In the genomic region with DNA sequence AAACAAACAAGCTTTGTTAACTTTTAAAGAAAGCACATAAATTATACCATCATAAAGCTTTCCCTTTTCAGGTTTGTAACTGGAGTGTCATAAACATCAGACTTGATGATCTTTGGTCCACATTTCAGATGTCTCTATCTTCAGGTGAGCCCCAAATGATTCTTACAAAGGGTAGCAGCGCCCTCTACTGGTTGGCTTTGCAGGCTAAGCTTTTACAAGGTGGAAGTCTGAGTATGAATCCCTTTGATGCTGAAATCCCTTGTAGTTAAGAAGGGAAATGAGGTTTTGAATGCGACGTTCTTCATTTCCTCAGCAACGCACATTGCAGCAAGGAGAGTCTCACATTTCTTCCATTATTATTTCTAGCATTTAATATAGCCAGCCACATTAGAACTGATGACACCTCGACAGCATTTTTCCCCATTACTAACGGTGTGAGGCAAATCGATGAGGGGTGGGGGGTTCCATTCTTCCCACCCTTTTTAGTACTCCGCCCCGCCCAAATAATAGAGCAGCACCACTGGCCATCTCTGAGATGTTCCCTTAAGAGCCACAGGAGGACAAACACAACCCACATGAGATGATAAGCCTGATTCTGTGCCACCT, we compare ENCODE assay signal across 9 cellular contexts.
DNase-seq lines count a peak whose midpoint lies in the region; ATAC-seq and TF ChIP-seq lines count a peak whose summit lies in the region.
"Had no signal": no experiment of that assay in that cellular context is flagged by ENCODE, and none has a peak within 500 bp of the region (broad histone marks: within the 10 kb centered on the region; RNA-seq: fewer than 3 reads in every experiment).

No MANE protein-coding gene starts in this region.

- no peak overlapping the region for H2AFZ ChIP-seq in SU-DHL-6 (ENCODE audit: low read depth, low read length, severe bottlenecking)

- 0 out of 2 replicates have a peak, but pooled peaks cover 2% of the 10 kb centered on the region for H3K9me3 ChIP-seq in SU-DHL-6 (ENCODE audit: insufficient read depth, low read length)

- H3F3A ChIP-seq in SU-DHL-6 (ENCODE audit: insufficient read depth), result no peaks in the 10 kb centered on the region

- no peak overlapping the region for H3K9ac ChIP-seq in SU-DHL-6 (ENCODE audit: low read length)
- H3K9ac ChIP-seq: BLaER1 treated with 17β-estradiol and CSF1 and Interleukin-3, amounts not matched to agents 10 nM and 100 nM had no signal

- no peaks in the 10 kb centered on the region for H3K9me2 ChIP-seq in SU-DHL-6 (replicated peaks; ENCODE audit: insufficient read depth, low read length)

- ATAC-seq in activated CD4-positive, CD25-positive, alpha-beta regulatory T cell treated with anti-CD3 and anti-CD28 coated beads, Interleukin-2, amount 50 U/mL, for 24 hours, result no peak
- peak; percentile 95 for ATAC-seq in HG02759 (IDR thresholded peaks at IDR 0.05; ENCODE audit: unreplicated experiment)

- H4K20me1 ChIP-seq in SU-DHL-6 (ENCODE audit: low read depth, low read length), result no peaks in the 10 kb centered on the region
- H4K20me1 ChIP-seq: BLaER1 treated with 17β-estradiol and CSF1 and Interleukin-3, amounts not matched to agents 10 nM and 100 nM had no signal

- peak; percentile 38 for DNase-seq in activated CD4-positive, CD25-positive, alpha-beta regulatory T cell treated with anti-CD3 and anti-CD28 coated beads, Interleukin-2, amount 50 U/mL, for 16 hours (ENCODE audit: low read depth, low spot score)
- DNase-seq in NCI-H128 (lab: John Stamatoyannopoulos, UW; ENCODE audit: unreplicated experiment) (peak; percentile 6), amygdala (lab: John Stamatoyannopoulos, UW) (peak in 49 of 56 donors; percentile 0 to 86 (median 27)), hypothalamus (lab: John Stamatoyannopoulos, UW) (peak in 41 of 51 donors; percentile 0 to 74 (median 28))
- peak; percentile 26 to 75 for DNase-seq in stimulated activated CD4-positive, alpha-beta T cell treated with anti-CD3 and anti-CD28 coated beads, Interleukin-12 subunit alpha, Interleukin-12 subunit beta, amount 100 ng/mL, for 24 hours (ENCODE audit: low read depth in 2 of 2)

- H3K27me3 ChIP-seq in SU-DHL-6 (ENCODE audit: low read length), result no peaks in the 10 kb centered on the region
- H3K27me3 ChIP-seq: BLaER1 treated with 17β-estradiol and CSF1 and Interleukin-3, amounts not matched to agents 10 nM and 100 nM had no signal

- no peaks in the 10 kb centered on the region for H3K79me2 ChIP-seq in SU-DHL-6 (ENCODE audit: insufficient read depth, low read length)

- peak; percentile 85 for TF ChIP-seq CTCF in SU-DHL-6 (IDR thresholded peaks at IDR 0.05; ENCODE audit: insufficient read depth, low read length, poor library complexity, severe bottlenecking)

- no peak overlapping the region for H3K4me3 ChIP-seq in SU-DHL-6 (ENCODE audit: insufficient read depth, low read length, poor library complexity, severe bottlenecking)
- H3K4me3 ChIP-seq: BLaER1 treated with 17β-estradiol and CSF1 and Interleukin-3, amounts not matched to agents 10 nM and 100 nM had no signal

- no peak overlapping the region for H3K4me2 ChIP-seq in SU-DHL-6 (ENCODE audit: low read depth, low read length, poor library complexity, severe bottlenecking)
- H3K4me2 ChIP-seq: BLaER1 treated with 17β-estradiol and CSF1 and Interleukin-3, amounts not matched to agents 10 nM and 100 nM had no signal

- H3K36me3 ChIP-seq in SU-DHL-6 (ENCODE audit: low read length), result no peaks in the 10 kb centered on the region
- H3K36me3 ChIP-seq: BLaER1 treated with 17β-estradiol and CSF1 and Interleukin-3, amounts not matched to agents 10 nM and 100 nM had no signal

- no peak overlapping the region for H3K27ac ChIP-seq in SU-DHL-6 (ENCODE audit: low read depth, low read length)
- H3K27ac ChIP-seq: BLaER1 treated with 17β-estradiol and CSF1 and Interleukin-3, amounts not matched to agents 10 nM and 100 nM had no signal
